Comparison of ENCODE assay signal across 11 cellular contexts in the genomic region with DNA sequence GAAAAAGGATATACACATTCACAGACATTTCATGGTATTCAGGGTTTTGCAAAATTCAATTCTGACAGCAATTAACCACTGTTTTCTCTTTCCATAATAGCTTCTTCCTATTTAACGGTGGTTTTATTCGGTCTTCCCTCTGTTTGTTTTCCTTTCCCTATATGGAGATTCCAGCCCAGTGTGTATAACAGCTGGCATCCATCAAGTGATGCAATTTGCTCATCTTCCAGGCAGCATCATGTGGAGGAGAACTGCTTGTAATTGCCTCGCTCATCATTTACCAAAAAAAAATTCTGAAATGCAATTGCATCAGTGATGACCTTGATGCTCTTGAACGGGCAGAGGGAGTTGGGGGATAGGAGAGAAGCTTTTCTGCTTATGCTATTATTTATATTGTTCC.
DNase-seq lines count a peak whose midpoint lies in the region; ATAC-seq and TF ChIP-seq lines count a peak whose summit lies in the region.
"Had no signal": no experiment of that assay in that cellular context is flagged by ENCODE, and none has a peak within 500 bp of the region (broad histone marks: within the 10 kb centered on the region; RNA-seq: fewer than 3 reads in every experiment).

No MANE protein-coding gene starts in this region.

- DNase-seq in activated naive CD8-positive, alpha-beta T cell treated with anti-CD3 and anti-CD28 coated beads for 36 hours: no peak
- no peak for DNase-seq in left ventricle myocardium inferior
- DNase-seq in type B pancreatic cell (ENCODE audit: extremely low spot score, unreplicated experiment): no peak
- no peak for DNase-seq in effector CD4-positive, alpha-beta T cell
- no peak for DNase-seq in GOT3 (lab: John Stamatoyannopoulos, UW)
- DNase-seq: MM.1S; stimulated activated CD4-positive, alpha-beta T cell treated with anti-CD3 and anti-CD28 coated beads, Interleukin-12 subunit alpha, Interleukin-12 subunit beta, amount 100 ng/mL, for 4 hours had no signal

- H3K4me3 Mint-ChIP-seq in activated naive CD8-positive, alpha-beta T cell: no peak overlapping the region
- H3K4me3 Mint-ChIP-seq in activated naive CD8-positive, alpha-beta T cell treated with anti-CD3 and anti-CD28 coated beads for 36 hours: no peak overlapping the region
- H3K4me3 Mint-ChIP-seq in type B pancreatic cell: peak overlapping the region; percentile 35

- H3K27ac ChIP-seq in left ventricle myocardium inferior (replicated peaks): peak overlapping the region; percentile 20
- H3K27ac ChIP-seq: BLaER1 had no signal

- no peaks in the 10 kb centered on the region for H3K4me1 ChIP-seq in left ventricle myocardium inferior

- no peaks in the 10 kb centered on the region for H3K9me3 Mint-ChIP-seq in activated naive CD8-positive, alpha-beta T cell (ENCODE audit: low read depth)
- H3K9me3 Mint-ChIP-seq in activated naive CD8-positive, alpha-beta T cell treated with anti-CD3 and anti-CD28 coated beads for 36 hours: no peaks in the 10 kb centered on the region
- no peaks in the 10 kb centered on the region for H3K9me3 Mint-ChIP-seq in type B pancreatic cell

- H3K27ac Mint-ChIP-seq in activated naive CD8-positive, alpha-beta T cell: peak overlapping the region; percentile 75
- H3K27ac Mint-ChIP-seq in activated naive CD8-positive, alpha-beta T cell treated with anti-CD3 and anti-CD28 coated beads for 36 hours: no peak overlapping the region
- H3K27ac Mint-ChIP-seq in type B pancreatic cell: no peak overlapping the region

- H3K4me3 ChIP-seq in left ventricle myocardium inferior: no peak overlapping the region
- H3K4me3 ChIP-seq: BLaER1 had no signal

- no peaks in the 10 kb centered on the region for H3K27me3 ChIP-seq in left ventricle myocardium inferior (ENCODE audit: low read depth)
- H3K27me3 ChIP-seq: BLaER1 had no signal

- no peak for TF ChIP-seq CTCF in left ventricle myocardium inferior (IDR thresholded peaks at IDR 0.05; ENCODE audit: borderline replicate concordance)
- TF ChIP-seq CTCF in type B pancreatic cell (conservative IDR thresholded peaks at IDR 0.05): no peak

- peak; percentile 91 for ATAC-seq in SK-N-SH treated with all-trans-retinoic acid at 6 μM for 48 hours
- ATAC-seq in GM18519 (IDR thresholded peaks at IDR 0.05; ENCODE audit: low FRiP score, unreplicated experiment): no peak

- no peaks in the 10 kb centered on the region for H3K36me3 ChIP-seq in left ventricle myocardium inferior
- H3K36me3 ChIP-seq: BLaER1 had no signal

- no peaks in the 10 kb centered on the region for H3K27me3 Mint-ChIP-seq in activated naive CD8-positive, alpha-beta T cell
- no peaks in the 10 kb centered on the region for H3K27me3 Mint-ChIP-seq in activated naive CD8-positive, alpha-beta T cell treated with anti-CD3 and anti-CD28 coated beads for 36 hours
- H3K27me3 Mint-ChIP-seq in type B pancreatic cell: no peaks in the 10 kb centered on the region

- peaks cover 33% of the 10 kb centered on the region for H3K4me1 Mint-ChIP-seq in activated naive CD8-positive, alpha-beta T cell (ENCODE audit: low read depth)
- peaks cover 20% of the 10 kb centered on the region for H3K4me1 Mint-ChIP-seq in activated naive CD8-positive, alpha-beta T cell treated with anti-CD3 and anti-CD28 coated beads for 36 hours
- peaks cover 38% of the 10 kb centered on the region for H3K4me1 Mint-ChIP-seq in type B pancreatic cell (ENCODE audit: unreplicated experiment)

- H3K9me3 ChIP-seq in left ventricle myocardium inferior (replicated peaks): no peaks in the 10 kb centered on the region
- H3K9me3 ChIP-seq: BLaER1 had no signal

- intact Hi-C loops in left ventricle myocardium inferior (cut with micrococcal nuclease): no loop called here

- H3K36me3 Mint-ChIP-seq in activated naive CD8-positive, alpha-beta T cell: peaks cover 7% of the 10 kb centered on the region
- H3K36me3 Mint-ChIP-seq in activated naive CD8-positive, alpha-beta T cell treated with anti-CD3 and anti-CD28 coated beads for 36 hours: peaks cover 22% of the 10 kb centered on the region
- no peaks in the 10 kb centered on the region for H3K36me3 Mint-ChIP-seq in type B pancreatic cell

TF ChIP-seq in SK-N-SH treated with all-trans-retinoic acid at 6 μM for 48 hours, 23 proteins besides CTCF, POLR2A, EP300 and RAD21 (continues in another document):
- TF ChIP-seq, protein P1, sequence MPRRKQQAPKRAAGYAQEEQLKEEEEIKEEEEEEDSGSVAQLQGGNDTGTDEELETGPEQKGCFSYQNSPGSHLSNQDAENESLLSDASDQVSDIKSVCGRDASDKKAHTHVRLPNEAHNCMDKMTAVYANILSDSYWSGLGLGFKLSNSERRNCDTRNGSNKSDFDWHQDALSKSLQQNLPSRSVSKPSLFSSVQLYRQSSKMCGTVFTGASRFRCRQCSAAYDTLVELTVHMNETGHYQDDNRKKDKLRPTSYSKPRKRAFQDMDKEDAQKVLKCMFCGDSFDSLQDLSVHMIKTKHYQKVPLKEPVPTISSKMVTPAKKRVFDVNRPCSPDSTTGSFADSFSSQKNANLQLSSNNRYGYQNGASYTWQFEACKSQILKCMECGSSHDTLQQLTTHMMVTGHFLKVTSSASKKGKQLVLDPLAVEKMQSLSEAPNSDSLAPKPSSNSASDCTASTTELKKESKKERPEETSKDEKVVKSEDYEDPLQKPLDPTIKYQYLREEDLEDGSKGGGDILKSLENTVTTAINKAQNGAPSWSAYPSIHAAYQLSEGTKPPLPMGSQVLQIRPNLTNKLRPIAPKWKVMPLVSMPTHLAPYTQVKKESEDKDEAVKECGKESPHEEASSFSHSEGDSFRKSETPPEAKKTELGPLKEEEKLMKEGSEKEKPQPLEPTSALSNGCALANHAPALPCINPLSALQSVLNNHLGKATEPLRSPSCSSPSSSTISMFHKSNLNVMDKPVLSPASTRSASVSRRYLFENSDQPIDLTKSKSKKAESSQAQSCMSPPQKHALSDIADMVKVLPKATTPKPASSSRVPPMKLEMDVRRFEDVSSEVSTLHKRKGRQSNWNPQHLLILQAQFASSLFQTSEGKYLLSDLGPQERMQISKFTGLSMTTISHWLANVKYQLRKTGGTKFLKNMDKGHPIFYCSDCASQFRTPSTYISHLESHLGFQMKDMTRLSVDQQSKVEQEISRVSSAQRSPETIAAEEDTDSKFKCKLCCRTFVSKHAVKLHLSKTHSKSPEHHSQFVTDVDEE (CRISPR knock-in tag; IDR thresholded peaks at IDR 0.05): peak; percentile 82; the same call in 1 of the 2 replicates
- TF ChIP-seq TCF4 (CRISPR knock-in tag; IDR thresholded peaks at IDR 0.05; ENCODE audit: borderline replicate concordance) (peak; percentile 93), ZFP30 (CRISPR knock-in tag; IDR thresholded peaks at IDR 0.05) (no peak), ZFP3 (CRISPR knock-in tag; IDR thresholded peaks at IDR 0.05) (no peak), ZNF565 (CRISPR knock-in tag; conservative IDR thresholded peaks at IDR 0.05; ENCODE audit: low read depth) (0 out of 2 replicates have a peak, but pooled peaks have one; percentile 36), ZC3H10 (CRISPR knock-in tag; IDR thresholded peaks at IDR 0.05) (no peak), ISL1 (CRISPR knock-in tag; IDR thresholded peaks at IDR 0.05) (peak; percentile 88), ESRRG (CRISPR knock-in tag; IDR thresholded peaks at IDR 0.05) (peak; percentile 84; the same call in 1 of the 2 replicates), SNAI2 (CRISPR knock-in tag; IDR thresholded peaks at IDR 0.05) (peak; percentile 54; the same call in 1 of the 2 replicates), ZNF8 (CRISPR knock-in tag; IDR thresholded peaks at IDR 0.05) (no peak), GLIS3 (CRISPR knock-in tag; IDR thresholded peaks at IDR 0.05) (peak; percentile 78; the same call in 1 of the 2 replicates), POU6F1 (CRISPR knock-in tag; IDR thresholded peaks at IDR 0.05; ENCODE audit: borderline replicate concordance, low read depth) (no peak), TOX (CRISPR knock-in tag; IDR thresholded peaks at IDR 0.05; ENCODE audit: borderline replicate concordance) (no peak), OSR1 (CRISPR knock-in tag; IDR thresholded peaks at IDR 0.05) (no peak), ARNTL (CRISPR knock-in tag; IDR thresholded peaks at IDR 0.05; ENCODE audit: borderline replicate concordance, low read depth) (no peak)
- TF ChIP-seq, protein P2, sequence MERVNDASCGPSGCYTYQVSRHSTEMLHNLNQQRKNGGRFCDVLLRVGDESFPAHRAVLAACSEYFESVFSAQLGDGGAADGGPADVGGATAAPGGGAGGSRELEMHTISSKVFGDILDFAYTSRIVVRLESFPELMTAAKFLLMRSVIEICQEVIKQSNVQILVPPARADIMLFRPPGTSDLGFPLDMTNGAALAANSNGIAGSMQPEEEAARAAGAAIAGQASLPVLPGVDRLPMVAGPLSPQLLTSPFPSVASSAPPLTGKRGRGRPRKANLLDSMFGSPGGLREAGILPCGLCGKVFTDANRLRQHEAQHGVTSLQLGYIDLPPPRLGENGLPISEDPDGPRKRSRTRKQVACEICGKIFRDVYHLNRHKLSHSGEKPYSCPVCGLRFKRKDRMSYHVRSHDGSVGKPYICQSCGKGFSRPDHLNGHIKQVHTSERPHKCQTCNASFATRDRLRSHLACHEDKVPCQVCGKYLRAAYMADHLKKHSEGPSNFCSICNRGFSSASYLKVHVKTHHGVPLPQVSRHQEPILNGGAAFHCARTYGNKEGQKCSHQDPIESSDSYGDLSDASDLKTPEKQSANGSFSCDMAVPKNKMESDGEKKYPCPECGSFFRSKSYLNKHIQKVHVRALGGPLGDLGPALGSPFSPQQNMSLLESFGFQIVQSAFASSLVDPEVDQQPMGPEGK (CRISPR knock-in tag; IDR thresholded peaks at IDR 0.05; ENCODE audit: borderline replicate concordance): no peak
